ENCODE assay signal across 28 cellular contexts in genomic region chr10:71218833-71219120, GRCh38. TPM values are rescaled to one million over a fixed set of nuclear protein-coding genes. Genes with fewer than 3 reads are reported as not detected.
A peak's percentile ranks its signal among the peaks of the same experiment; 100 is the strongest.
DNase-seq lines count a peak whose midpoint lies in the region; ATAC-seq, FAIRE-seq and TF ChIP-seq lines count a peak whose summit lies in the region.
"Had no signal": no experiment of that assay in that cellular context is flagged by ENCODE, and none has a peak within 500 bp of the region (broad histone marks: within the 10 kb centered on the region; RNA-seq: fewer than 3 reads in every experiment).

No MANE protein-coding gene starts in this region.

- TF ChIP-seq POLR2A in HCT116 (IDR thresholded peaks at IDR 0.05; ENCODE audit: borderline replicate concordance, extremely low read depth, insufficient read depth, insufficient read length) (no peak), H1 (IDR thresholded peaks at IDR 0.05; ENCODE audit: control extremely low read depth in 1 of 2, low read depth in 2 of 2, low read length in 2 of 2) (no peak)

- no peak for TF ChIP-seq EP300 in H1 (IDR thresholded peaks at IDR 0.05; ENCODE audit: borderline replicate concordance in 1 of 2, low read depth in 2 of 2, low read length in 2 of 2)

- RAD21 ChIA-PET in HCT116 (lab: Charles Lee; ENCODE audit: low non-redundant PET in 1 of 2, low total read pairs in 2 of 2, uncharacterized antibody in 2 of 2, unreplicated experiment in 2 of 2): no interaction called here

- in situ Hi-C loops in G401 (cut with HindIII; ENCODE audit: low sequenced_read_pairs): no loop called here

- no peak overlapping the region for H4K5ac ChIP-seq in H1 (ENCODE audit: insufficient read length, low read depth, low read length)

- no peak overlapping the region for H2BK15ac ChIP-seq in H1 (ENCODE audit: low read length)

- H2BK5ac ChIP-seq in H1 (ENCODE audit: low read depth, low read length): no peak overlapping the region
- no peak overlapping the region for H2BK5ac ChIP-seq in trophoblast cell (ENCODE audit: low read depth, low read length, poor library complexity)

- peaks cover 11% of the 10 kb centered on the region for H3K79me1 ChIP-seq in H1 (ENCODE audit: low read depth, low read length)
- H3K79me1 ChIP-seq in trophoblast cell (ENCODE audit: low read length): peaks cover 52% of the 10 kb centered on the region

- H3K79me2 ChIP-seq in HCT116 (ENCODE audit: insufficient read depth, low read length) (peaks cover 32% of the 10 kb centered on the region; the same call in 1 of the 2 replicates), H1 (ENCODE audit: control insufficient read depth in 1 of 2, insufficient read depth in 2 of 2, low read length in 2 of 2) (peaks cover 0 to 74% of the 10 kb centered on the region in 2 experiments), trophoblast cell (ENCODE audit: control insufficient read depth, insufficient read depth, low read length, poor library complexity) (peaks cover 46% of the 10 kb centered on the region)

- BruUV-seq in HCT116 (replicated peaks; lab: Mats Ljungman, UMichigan): no TSS peak

- H3K4me2 ChIP-seq in HCT116 (ENCODE audit: low read length): peak overlapping the region; percentile 82
- H3K4me2 ChIP-seq in H1 (ENCODE audit: insufficient read depth in 1 of 2, low read depth in 2 of 2, low read length in 2 of 2): no peak overlapping the region; a peak in 1 of 4 replicates
- H3K4me2 ChIP-seq in trophoblast cell (ENCODE audit: low read length): no peak overlapping the region

- H3K9me3 ChIP-seq in HCT116 (ENCODE audit: control insufficient read depth in 1 of 2, insufficient read depth in 1 of 2, low read depth in 1 of 2, low read length in 2 of 2) (no peaks in the 10 kb centered on the region), H1 (ENCODE audit: insufficient read depth in 2 of 2, low read depth in 1 of 2, low read length in 1 of 2) (no peaks in the 10 kb centered on the region), trophoblast cell (ENCODE audit: insufficient read depth, low read depth, low read length) (no peaks in the 10 kb centered on the region)
- H3K9me3 ChIP-seq: ascending aorta, Caco-2, gastroesophageal sphincter, mucosa of descending colon, pancreas, Peyer's patch, spleen, upper lobe of right lung had no signal

- peaks cover 44 to 57% of the 10 kb centered on the region in 2 experiments for H3K4me1 ChIP-seq in HCT116 (ENCODE audit: control insufficient read depth in 1 of 2, insufficient read depth in 2 of 2, low read length in 2 of 2)
- H3K4me1 ChIP-seq in H1 (replicated peaks in 1 of 4; ENCODE audit: control insufficient read depth in 3 of 4, insufficient read depth in 4 of 4, low read length in 3 of 4): peaks cover 29 to 62% (median 36%) of the 10 kb centered on the region in 4 experiments
- peaks cover 64 to 74% of the 10 kb centered on the region in 2 experiments for H3K4me1 ChIP-seq in trophoblast cell (ENCODE audit: control insufficient read depth in 1 of 2, insufficient read depth in 2 of 2, low read length in 2 of 2)
- H3K4me1 ChIP-seq: pancreas had no signal

- H3K4ac ChIP-seq in H1 (replicated peaks; ENCODE audit: insufficient read length, low read depth, low read length) (no peak overlapping the region), trophoblast cell (ENCODE audit: low read depth, low read length) (peak overlapping the region; percentile 76)

- H4K8ac ChIP-seq in H1 (ENCODE audit: extremely low read depth, insufficient read depth, low read length) (no peak overlapping the region), trophoblast cell (ENCODE audit: low read depth, low read length) (peak overlapping the region; percentile 26)

- H2BK12ac ChIP-seq in H1 (ENCODE audit: low read depth, low read length) (peak overlapping the region; percentile 41; the same call in 1 of the 2 replicates), trophoblast cell (ENCODE audit: low read length) (peak overlapping the region; percentile 33)

- POLR2A ChIA-PET in HCT116 (lab: Charles Lee): no interaction called here
- POLR2A ChIA-PET in H1 (lab: Charles Lee; ENCODE audit: partially characterized antibody): interaction anchor here (1.2 to 6.8 kb wide), 3 partner anchors 12 to 49 kb away, joined by 3 to 45 read pairs (median 13); no protein-coding TSS in a partner anchor

- WGBS in H1 (ENCODE audit: extremely low coverage in 1 of 2, insufficient coverage in 1 of 2, insufficient read length in 1 of 2, insufficient replicate concordance in 2 of 2, low coverage in 1 of 2, low lambda C conversion rate in 2 of 2, missing lambda C conversion rate in 1 of 2), 2 experiments: 79% methylated on average over 5 of the region's 5 CpGs; no CpG with 5 or more reads in 1 of the 2 experiments
- WGBS in trophoblast cell (ENCODE audit: extremely low coverage, insufficient coverage, insufficient read length): no CpG with 5 or more reads among the region's 5 CpGs

- no peak overlapping the region for H2BK20ac ChIP-seq in H1 (ENCODE audit: low read length)

- H3K23ac ChIP-seq in H1 (ENCODE audit: insufficient read length): no peak overlapping the region
- H3K23ac ChIP-seq in trophoblast cell (ENCODE audit: low read length): no peak overlapping the region

- DNase-seq in G401 (ENCODE audit: low spot score): peak; percentile 32
- no peak for DNase-seq in HCT116 (ENCODE audit: low read depth, low spot score)
- DNase-seq in H1 (ENCODE audit: low read depth in 1 of 2, low spot score in 2 of 2): no peak
- no peak for DNase-seq in trophoblast cell
- DNase-seq in stimulated activated CD4-positive, alpha-beta T cell treated with anti-CD3 and anti-CD28 coated beads, Interleukin-15, amount 100 ng/mL, for 24 hours: no peak
- no peak for DNase-seq in NCI-H446 treated with DMSO at 0.1 percent for 48 hours (lab: John Stamatoyannopoulos, UW)
- DNase-seq in hippocampal formation (lab: John Stamatoyannopoulos, UW): no peak
- DNase-seq: activated CD4-positive, alpha-beta memory T cell treated with anti-CD3 and anti-CD28 coated beads for 36 hours; activated CD8-positive, alpha-beta memory T cell treated with anti-CD3 and anti-CD28 coated beads, Interleukin-2, amount 50 U/mL, for 4 hours; activated effector memory CD4-positive, alpha-beta T cell treated with Interleukin-2 at 50 U/mL for 16 hours; activated naive CD8-positive, alpha-beta T cell treated with anti-CD3 and anti-CD28 coated beads, Interleukin-2, amount 10 ng/mL, durations not matched to agents 7 days and 5 days; central memory CD4-positive, alpha-beta T cell; DMS79; mucosa of descending colon; NCI-H1092 treated with DMSO at 0.1 percent for 48 hours; NCI-H1930; NCI-H526 treated with DMSO at 0.1 percent for 48 hours; stimulated activated CD4-positive, alpha-beta T cell treated with anti-CD3 and anti-CD28 coated beads, Interleukin-2, amount 100 ng/mL, for 48 hours had no signal

- CTCF ChIA-PET in HCT116 (lab: Charles Lee): interaction anchor here (1.3 to 1.9 kb wide), 4 partner anchors 10 to 66 kb away, joined by 3 to 7 read pairs (median 4); no protein-coding TSS in a partner anchor
- CTCF ChIA-PET in H1 (lab: Charles Lee; ENCODE audit: partially characterized antibody): interaction anchor here (0.5 to 12.3 kb wide), 13 partner anchors 11 to 316 kb away, joined by 3 to 138 read pairs (median 4); no protein-coding TSS in a partner anchor

- intact Hi-C loops in HCT116 (cut with micrococcal nuclease): no loop called here

- no peak overlapping the region; the same call in 1 of the 2 replicates for H3K27ac ChIP-seq in HCT116 (ENCODE audit: low read depth, low read length)
- H3K27ac ChIP-seq in H1 (ENCODE audit: low read depth, low read length): no peak overlapping the region
- no peak overlapping the region for H3K27ac ChIP-seq in trophoblast cell (ENCODE audit: low read depth, low read length)
- H3K27ac ChIP-seq: ascending aorta, C4-2B, gastroesophageal sphincter, pancreas, spleen, upper lobe of right lung had no signal

- no peak for ATAC-seq in HCT116
- ATAC-seq: activated CD4-positive, CD25-positive, alpha-beta regulatory T cell treated with anti-CD3 and anti-CD28 coated beads, Interleukin-2, amount 50 U/mL, for 24 hours; gastroesophageal sphincter had no signal

- no peak overlapping the region for H3K9ac ChIP-seq in HCT116 (ENCODE audit: low read length)
- H3K9ac ChIP-seq in H1 (replicated peaks in 1 of 4; ENCODE audit: extremely low read depth in 1 of 4, low read depth in 3 of 4, low read length in 3 of 4): no peak overlapping the region
- H3K9ac ChIP-seq in trophoblast cell (ENCODE audit: low read length): no peak overlapping the region

- H2BK120ac ChIP-seq in H1 (replicated peaks; ENCODE audit: low read depth, low read length) (no peak overlapping the region), trophoblast cell (ENCODE audit: insufficient read depth, low read length, poor library complexity) (peak overlapping the region; percentile 31)

- TF ChIP-seq CTCF in HCT116 (IDR thresholded peaks at IDR 0.05 in 2 of 3, conservative IDR thresholded peaks at IDR 0.05 in 1 of 3; ENCODE audit: borderline replicate concordance in 1 of 3, insufficient read depth in 1 of 3, low read depth in 2 of 3, low read length in 2 of 3) (no peak), H1 (IDR thresholded peaks at IDR 0.05; ENCODE audit: control extremely low read depth in 1 of 3, insufficient read depth in 1 of 3, low read depth in 1 of 3, low read length in 3 of 3) (no peak)

- H3K4me3 ChIP-seq in HCT116 (replicated peaks in 1 of 2; ENCODE audit: low read depth in 1 of 2, low read length in 2 of 2) (no peak overlapping the region), H1 (ENCODE audit: extremely low read depth in 1 of 4, insufficient read depth in 2 of 4, low read depth in 3 of 4, low read length in 4 of 4) (no peak overlapping the region), trophoblast cell (ENCODE audit: low read depth, low read length) (no peak overlapping the region)
- H3K4me3 ChIP-seq: ascending aorta, gastroesophageal sphincter, mucosa of descending colon, pancreas, Peyer's patch, spleen, upper lobe of right lung had no signal

- no peak overlapping the region for H4K91ac ChIP-seq in H1 (replicated peaks; ENCODE audit: insufficient read length, low read length)
- peak overlapping the region; percentile 34 for H4K91ac ChIP-seq in trophoblast cell (ENCODE audit: low read depth, low read length)

- no peak overlapping the region for H3K18ac ChIP-seq in H1 (ENCODE audit: extremely low read depth, low read length)
- peak overlapping the region; percentile 72 for H3K18ac ChIP-seq in trophoblast cell (ENCODE audit: low read length)

- H3K14ac ChIP-seq in H1 (ENCODE audit: insufficient read length) (no peak overlapping the region), trophoblast cell (ENCODE audit: low read length) (peak overlapping the region; percentile 6)

- no peak overlapping the region for H4K12ac ChIP-seq in trophoblast cell (ENCODE audit: low read depth, low read length)

- H3K27me3 ChIP-seq in HCT116 (ENCODE audit: insufficient read depth, low read length) (no peaks in the 10 kb centered on the region), H1 (replicated peaks in 1 of 4; ENCODE audit: control insufficient read depth in 3 of 4, extremely low read depth in 1 of 4, insufficient read depth in 3 of 4, low read length in 3 of 4) (peaks cover 0 to 5% (median 3%) of the 10 kb centered on the region in 4 experiments; a peak in 3 of 7 replicates), trophoblast cell (ENCODE audit: insufficient read depth, low read length) (no peaks in the 10 kb centered on the region)
- H3K27me3 ChIP-seq: ascending aorta, gastroesophageal sphincter, pancreas, Peyer's patch, upper lobe of right lung had no signal

- H4K20me1 ChIP-seq in HCT116 (ENCODE audit: insufficient read depth) (no peaks in the 10 kb centered on the region), H1 (replicated peaks in 1 of 2; ENCODE audit: control insufficient read depth in 1 of 2, insufficient read depth in 2 of 2, low read length in 2 of 2) (peaks cover 0 to 3% of the 10 kb centered on the region in 2 experiments)

- no peaks in the 10 kb centered on the region for H3K36me3 ChIP-seq in HCT116 (ENCODE audit: control insufficient read depth in 1 of 2, insufficient read depth in 2 of 2, low read length in 2 of 2)
- no peaks in the 10 kb centered on the region for H3K36me3 ChIP-seq in H1 (ENCODE audit: control insufficient read depth in 2 of 4, insufficient read depth in 4 of 4, low read length in 3 of 4)
- peaks cover 4 to 18% of the 10 kb centered on the region in 2 experiments for H3K36me3 ChIP-seq in trophoblast cell (ENCODE audit: control insufficient read depth in 1 of 2, insufficient read depth in 2 of 2, low read length in 2 of 2)
- H3K36me3 ChIP-seq: ascending aorta, gastroesophageal sphincter, pancreas, Peyer's patch, spleen, upper lobe of right lung had no signal

- H3K9me2 ChIP-seq in HCT116 (ENCODE audit: insufficient read depth): no peaks in the 10 kb centered on the region

- no peak overlapping the region for H3K56ac ChIP-seq in H1 (replicated peaks; ENCODE audit: insufficient read length, low read depth, low read length)

- peaks cover 9% of the 10 kb centered on the region; the same call in 1 of the 2 replicates for H3K23me2 ChIP-seq in H1 (ENCODE audit: low read depth, low read length)

- no peak for TF ChIP-seq RAD21 in HCT116 (IDR thresholded peaks at IDR 0.05; ENCODE audit: low read depth)
- no peak for TF ChIP-seq RAD21 in H1 (IDR thresholded peaks at IDR 0.05 in 1 of 2, conservative IDR thresholded peaks at IDR 0.05 in 1 of 2; ENCODE audit: low read depth in 2 of 2, low read length in 2 of 2)

- H2AK5ac ChIP-seq in H1 (ENCODE audit: low read depth, low read length) (no peak overlapping the region), trophoblast cell (ENCODE audit: low read length) (no peak overlapping the region)

- H2AFZ ChIP-seq in HCT116 (ENCODE audit: low read depth, low read length, poor library complexity, severe bottlenecking): no peak overlapping the region
- no peak overlapping the region for H2AFZ ChIP-seq in H1 (ENCODE audit: low read length)
- H2AFZ ChIP-seq in trophoblast cell (ENCODE audit: insufficient read depth, low read length, poor library complexity): no peak overlapping the region

- FAIRE-seq in H1 (lab: Jason Lieb, UNC): no peak
- FAIRE-seq: pancreas, TTC549 had no signal

RNA-seq across cellular contexts. Expression of gene UNC5B, which starts 6.4 kb away (rescaled TPM):
- total RNA-seq in G401 (2014; rRNA removed; shearing (Covaris generic)): 12.9 and 14.4 TPM in 2 replicates
- 22.0 TPM for total RNA-seq in HCT116 (2021; ENCODE audit: unreplicated experiment)
- 29.6 and 41.5 TPM in 2 replicates for polyA plus RNA-seq in HCT116 (2012)
- 31.8 and 31.9 TPM in 2 replicates for total RNA-seq in H1 (2021; fragmentation: NEBNext Ultra II Directional; extraction: Animal tissue kit (Norgen Biotek cat#: 25700))
- polyA plus RNA-seq in H1 (2011; rRNA removed): 27.9 and 34.1 TPM in 2 replicates
- polyA plus RNA-seq in H1 (2011; cell fraction: cytosol; rRNA removed): 22.8 TPM
- 58.1 TPM for polyA plus RNA-seq in H1 (2011; cell fraction: nucleus; rRNA removed)
- 22.2 to 30.2 TPM (median 28.1 TPM) in 4 replicates for polyA plus RNA-seq in H1 (2012, experiment 1 of 2)
- 28.3 TPM for polyA plus RNA-seq in H1 (2012, experiment 2 of 2)
- 22.6 TPM for polyA plus RNA-seq in H1 (2013, experiment 1 of 2)
- 24.0 TPM for polyA plus RNA-seq in H1 (2013, experiment 2 of 2)
- polyA minus RNA-seq in H1 (2011; rRNA and poly(A)+ RNA removed): 22.2 and 22.8 TPM in 2 replicates
- polyA minus RNA-seq in H1 (2011; cell fraction: cytosol; rRNA and poly(A)+ RNA removed): 16.0 TPM
- polyA minus RNA-seq in H1 (2011; cell fraction: nucleus; rRNA and poly(A)+ RNA removed): 19.1 TPM
- 54.7 and 55.5 TPM in 2 replicates for polyA plus RNA-seq in trophoblast cell (2013)
